Comparison of ENCODE assay signal across 1 cellular context in genomic region chr7:149714081-149714909, GRCh38.
A peak's percentile ranks its signal among the peaks of the same experiment; 100 is the strongest.
TF ChIP-seq lines count a peak whose summit lies in the region.

No MANE protein-coding gene starts in this region.

TF ChIP-seq in K562, 482 proteins besides CTCF, POLR2A, EP300 and RAD21 (continued from another document and continues in another):
- TF ChIP-seq GABPA (tag; conservative IDR thresholded peaks at IDR 0.05; ENCODE audit: low read depth) = peak; percentile 89
- no peak for TF ChIP-seq EHMT2 (IDR thresholded peaks at IDR 0.05)
- TF ChIP-seq SMC3 (conservative IDR thresholded peaks at IDR 0.05; ENCODE audit: insufficient read depth, low read depth, low read length) = no peak
- no peak for TF ChIP-seq NFYB (IDR thresholded peaks at IDR 0.05; ENCODE audit: extremely low read depth, insufficient read length)
- TF ChIP-seq NCOA1 (IDR thresholded peaks at IDR 0.05; ENCODE audit: low read depth) = no peak
- TF ChIP-seq ETS2 (tag; IDR thresholded peaks at IDR 0.05; ENCODE audit: borderline replicate concordance, poor library complexity, severe bottlenecking) = no peak
- no peak for TF ChIP-seq KAT7 (CRISPR knock-in tag; IDR thresholded peaks at IDR 0.05; ENCODE audit: borderline replicate concordance)
- no peak for TF ChIP-seq JUND (IDR thresholded peaks at IDR 0.05; ENCODE audit: borderline replicate concordance, low read depth, low read length)
- TF ChIP-seq JUND (tag; IDR thresholded peaks at IDR 0.05; ENCODE audit: borderline replicate concordance, low read depth, low read length) = no peak
- no peak for TF ChIP-seq YBX1 (IDR thresholded peaks at IDR 0.05)
- no peak for TF ChIP-seq ZSCAN32 (CRISPR knock-in tag; IDR thresholded peaks at IDR 0.05)
- no peak for TF ChIP-seq COPS2 (conservative IDR thresholded peaks at IDR 0.05)
- 0 out of 2 replicates have a peak, but pooled peaks have one; percentile 31 for TF ChIP-seq BHLHE40 (IDR thresholded peaks at IDR 0.05; ENCODE audit: low read length)
- no peak for TF ChIP-seq GTF2E2 (tag; IDR thresholded peaks at IDR 0.05)
- no peak for TF ChIP-seq RCOR1 (IDR thresholded peaks at IDR 0.05; ENCODE audit: borderline replicate concordance in 1 of 2, low read depth in 2 of 2, low read length in 2 of 2)
- TF ChIP-seq HDAC2 (IDR thresholded peaks at IDR 0.05) = 0 out of 2 replicates have a peak, but pooled peaks have one; percentile 30
- no peak for TF ChIP-seq MCM7 (IDR thresholded peaks at IDR 0.05)
- TF ChIP-seq, protein P1, sequence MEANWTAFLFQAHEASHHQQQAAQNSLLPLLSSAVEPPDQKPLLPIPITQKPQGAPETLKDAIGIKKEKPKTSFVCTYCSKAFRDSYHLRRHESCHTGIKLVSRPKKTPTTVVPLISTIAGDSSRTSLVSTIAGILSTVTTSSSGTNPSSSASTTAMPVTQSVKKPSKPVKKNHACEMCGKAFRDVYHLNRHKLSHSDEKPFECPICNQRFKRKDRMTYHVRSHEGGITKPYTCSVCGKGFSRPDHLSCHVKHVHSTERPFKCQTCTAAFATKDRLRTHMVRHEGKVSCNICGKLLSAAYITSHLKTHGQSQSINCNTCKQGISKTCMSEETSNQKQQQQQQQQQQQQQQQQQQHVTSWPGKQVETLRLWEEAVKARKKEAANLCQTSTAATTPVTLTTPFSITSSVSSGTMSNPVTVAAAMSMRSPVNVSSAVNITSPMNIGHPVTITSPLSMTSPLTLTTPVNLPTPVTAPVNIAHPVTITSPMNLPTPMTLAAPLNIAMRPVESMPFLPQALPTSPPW (CRISPR knock-in tag; IDR thresholded peaks at IDR 0.05) = no peak
- no peak for TF ChIP-seq CBX2 (IDR thresholded peaks at IDR 0.05; ENCODE audit: insufficient read depth, low read length, poor library complexity, severe bottlenecking)
- no peak for TF ChIP-seq SMAD4 (CRISPR knock-in tag; conservative IDR thresholded peaks at IDR 0.05)
- TF ChIP-seq PPARD (CRISPR knock-in tag; IDR thresholded peaks at IDR 0.05) = no peak
- TF ChIP-seq, protein P2, sequence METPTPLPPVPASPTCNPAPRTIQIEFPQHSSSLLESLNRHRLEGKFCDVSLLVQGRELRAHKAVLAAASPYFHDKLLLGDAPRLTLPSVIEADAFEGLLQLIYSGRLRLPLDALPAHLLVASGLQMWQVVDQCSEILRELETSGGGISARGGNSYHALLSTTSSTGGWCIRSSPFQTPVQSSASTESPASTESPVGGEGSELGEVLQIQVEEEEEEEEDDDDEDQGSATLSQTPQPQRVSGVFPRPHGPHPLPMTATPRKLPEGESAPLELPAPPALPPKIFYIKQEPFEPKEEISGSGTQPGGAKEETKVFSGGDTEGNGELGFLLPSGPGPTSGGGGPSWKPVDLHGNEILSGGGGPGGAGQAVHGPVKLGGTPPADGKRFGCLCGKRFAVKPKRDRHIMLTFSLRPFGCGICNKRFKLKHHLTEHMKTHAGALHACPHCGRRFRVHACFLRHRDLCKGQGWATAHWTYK (CRISPR knock-in tag; IDR thresholded peaks at IDR 0.05) = no peak
- TF ChIP-seq TBP (optimal IDR thresholded peaks at IDR 0.05; ENCODE audit: low read depth, low read length) = peak; percentile 16
- no peak for TF ChIP-seq ZNF445 (CRISPR knock-in tag; IDR thresholded peaks at IDR 0.05; ENCODE audit: low read depth)
- TF ChIP-seq SP1 (CRISPR knock-in tag; IDR thresholded peaks at IDR 0.05) = peak; percentile 37
- TF ChIP-seq CCAR2 (IDR thresholded peaks at IDR 0.05; ENCODE audit: low read depth, low read length) = no peak
- peak; percentile 73 for TF ChIP-seq RBFOX2 (IDR thresholded peaks at IDR 0.05; ENCODE audit: low read depth, low read length)
- TF ChIP-seq MCM3 (IDR thresholded peaks at IDR 0.05) = no peak
- TF ChIP-seq, protein P3, sequence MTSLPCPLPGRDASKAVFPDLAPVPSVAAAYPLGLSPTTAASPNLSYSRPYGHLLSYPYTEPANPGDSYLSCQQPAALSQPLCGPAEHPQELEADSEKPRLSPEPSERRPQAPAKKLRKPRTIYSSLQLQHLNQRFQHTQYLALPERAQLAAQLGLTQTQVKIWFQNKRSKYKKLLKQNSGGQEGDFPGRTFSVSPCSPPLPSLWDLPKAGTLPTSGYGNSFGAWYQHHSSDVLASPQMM (CRISPR knock-in tag; IDR thresholded peaks at IDR 0.05) = no peak
- TF ChIP-seq ZNF79 (CRISPR knock-in tag; IDR thresholded peaks at IDR 0.05; ENCODE audit: low read depth) = no peak
- no peak for TF ChIP-seq ZNF134 (CRISPR knock-in tag; conservative IDR thresholded peaks at IDR 0.05)
- peak; percentile 77; the same call in 1 of the 2 replicates for TF ChIP-seq CBFB (CRISPR knock-in tag; IDR thresholded peaks at IDR 0.05)
- no peak for TF ChIP-seq HDAC3 (IDR thresholded peaks at IDR 0.05; ENCODE audit: borderline replicate concordance, partially characterized antibody)
- no peak for TF ChIP-seq ZNF165 (CRISPR knock-in tag; IDR thresholded peaks at IDR 0.05; ENCODE audit: borderline replicate concordance)
- TF ChIP-seq HNRNPL (IDR thresholded peaks at IDR 0.05; ENCODE audit: low read depth, low read length) = no peak
- TF ChIP-seq FOXJ3 (CRISPR knock-in tag; IDR thresholded peaks at IDR 0.05) = no peak
- no peak for TF ChIP-seq ARHGAP35 (IDR thresholded peaks at IDR 0.05; ENCODE audit: partially characterized antibody)
- TF ChIP-seq ZNF561 (CRISPR knock-in tag; conservative IDR thresholded peaks at IDR 0.05) = no peak
- TF ChIP-seq ELF4 (CRISPR knock-in tag; IDR thresholded peaks at IDR 0.05) = no peak
- no peak for TF ChIP-seq CHCHD3 (CRISPR knock-in tag; IDR thresholded peaks at IDR 0.05)
- no peak for TF ChIP-seq HDAC6 (IDR thresholded peaks at IDR 0.05; ENCODE audit: low read depth, low read length)
- TF ChIP-seq ELF2 (CRISPR knock-in tag; IDR thresholded peaks at IDR 0.05) = no peak
- TF ChIP-seq SFPQ (IDR thresholded peaks at IDR 0.05; ENCODE audit: low read depth, low read length) = no peak
- TF ChIP-seq IFI16 (CRISPR knock-in tag; IDR thresholded peaks at IDR 0.05) = no peak
- no peak for TF ChIP-seq TOE1 (IDR thresholded peaks at IDR 0.05; ENCODE audit: borderline replicate concordance)
- TF ChIP-seq TOE1 (CRISPR knock-in tag; IDR thresholded peaks at IDR 0.05; ENCODE audit: borderline replicate concordance, low read depth) = no peak
- TF ChIP-seq POU5F1 (IDR thresholded peaks at IDR 0.05; ENCODE audit: borderline replicate concordance, low read depth, low read length, partially characterized antibody) = no peak
- TF ChIP-seq NFATC3 (IDR thresholded peaks at IDR 0.05) = no peak
- no peak for TF ChIP-seq XRCC3 (IDR thresholded peaks at IDR 0.05)
- no peak for TF ChIP-seq DNMT1 (IDR thresholded peaks at IDR 0.05)
- TF ChIP-seq DMBX1 (CRISPR knock-in tag; IDR thresholded peaks at IDR 0.05; ENCODE audit: borderline replicate concordance) = no peak
- TF ChIP-seq RFX1 (IDR thresholded peaks at IDR 0.05) = no peak
- no peak for TF ChIP-seq ZNF184 (CRISPR knock-in tag; IDR thresholded peaks at IDR 0.05)
- TF ChIP-seq NFIX (CRISPR knock-in tag; IDR thresholded peaks at IDR 0.05; ENCODE audit: low read depth) = no peak
- TF ChIP-seq USF2 (CRISPR knock-in tag; IDR thresholded peaks at IDR 0.05) = no peak
- TF ChIP-seq MXD1 (CRISPR knock-in tag; IDR thresholded peaks at IDR 0.05; ENCODE audit: borderline replicate concordance, poor library complexity, severe bottlenecking) = no peak
- TF ChIP-seq TEAD1 (CRISPR knock-in tag; IDR thresholded peaks at IDR 0.05) = no peak
- no peak for TF ChIP-seq NR3C1 (CRISPR knock-in tag; IDR thresholded peaks at IDR 0.05)
- no peak for TF ChIP-seq PTRF (tag; IDR thresholded peaks at IDR 0.05)
- TF ChIP-seq ZNF143 (CRISPR knock-in tag; IDR thresholded peaks at IDR 0.05) = peak; percentile 83
- TF ChIP-seq EGR1 (conservative IDR thresholded peaks at IDR 0.05) = peak; percentile 85
- no peak for TF ChIP-seq MXI1 (IDR thresholded peaks at IDR 0.05; ENCODE audit: low read depth, low read length)
- TF ChIP-seq RBM17 (IDR thresholded peaks at IDR 0.05; ENCODE audit: borderline replicate concordance, low read depth, low read length) = no peak
- no peak for TF ChIP-seq ZNF785 (CRISPR knock-in tag; IDR thresholded peaks at IDR 0.05)
- TF ChIP-seq, protein P4, sequence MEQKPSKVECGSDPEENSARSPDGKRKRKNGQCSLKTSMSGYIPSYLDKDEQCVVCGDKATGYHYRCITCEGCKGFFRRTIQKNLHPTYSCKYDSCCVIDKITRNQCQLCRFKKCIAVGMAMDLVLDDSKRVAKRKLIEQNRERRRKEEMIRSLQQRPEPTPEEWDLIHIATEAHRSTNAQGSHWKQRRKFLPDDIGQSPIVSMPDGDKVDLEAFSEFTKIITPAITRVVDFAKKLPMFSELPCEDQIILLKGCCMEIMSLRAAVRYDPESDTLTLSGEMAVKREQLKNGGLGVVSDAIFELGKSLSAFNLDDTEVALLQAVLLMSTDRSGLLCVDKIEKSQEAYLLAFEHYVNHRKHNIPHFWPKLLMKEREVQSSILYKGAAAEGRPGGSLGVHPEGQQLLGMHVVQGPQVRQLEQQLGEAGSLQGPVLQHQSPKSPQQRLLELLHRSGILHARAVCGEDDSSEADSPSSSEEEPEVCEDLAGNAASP (IDR thresholded peaks at IDR 0.05) = no peak
- TF ChIP-seq MECOM (CRISPR knock-in tag; IDR thresholded peaks at IDR 0.05) = no peak
- peak; percentile 8; the same call in 1 of the 2 replicates for TF ChIP-seq MYC (IDR thresholded peaks at IDR 0.05; ENCODE audit: low read depth, low read length)
- TF ChIP-seq MYC (CRISPR knock-in tag; IDR thresholded peaks at IDR 0.05; ENCODE audit: borderline replicate concordance, low read depth) = 0 out of 2 replicates have a peak, but pooled peaks have one; percentile 50
- no peak for TF ChIP-seq ZNF239 (CRISPR knock-in tag; IDR thresholded peaks at IDR 0.05)
- TF ChIP-seq STAT5A (IDR thresholded peaks at IDR 0.05; ENCODE audit: borderline replicate concordance, low read length) = no peak
- no peak for TF ChIP-seq MAFG (tag; conservative IDR thresholded peaks at IDR 0.05)
- TF ChIP-seq HMGXB4 (CRISPR knock-in tag; IDR thresholded peaks at IDR 0.05) = no peak
- no peak for TF ChIP-seq LCOR (CRISPR knock-in tag; IDR thresholded peaks at IDR 0.05)
- no peak for TF ChIP-seq POLR3G (IDR thresholded peaks at IDR 0.05; ENCODE audit: extremely low read depth, insufficient read length, insufficient replicate concordance)
- no peak for TF ChIP-seq HDGF (IDR thresholded peaks at IDR 0.05)
- TF ChIP-seq SOX6 (IDR thresholded peaks at IDR 0.05) = no peak
- TF ChIP-seq MTA2 (IDR thresholded peaks at IDR 0.05; ENCODE audit: low read depth) = peak; percentile 24; the same call in 1 of the 2 replicates
- no peak for TF ChIP-seq ZNF584 (CRISPR knock-in tag; IDR thresholded peaks at IDR 0.05; ENCODE audit: low read depth)
- TF ChIP-seq MBD1 (CRISPR knock-in tag; IDR thresholded peaks at IDR 0.05) = peak; percentile 96
- TF ChIP-seq ZNF764 (CRISPR knock-in tag; IDR thresholded peaks at IDR 0.05; ENCODE audit: low read depth) = no peak
- TF ChIP-seq ZNF282 (CRISPR knock-in tag; IDR thresholded peaks at IDR 0.05) = no peak
